15 cellular contexts compared by ENCODE assay signal in the genomic region with DNA sequence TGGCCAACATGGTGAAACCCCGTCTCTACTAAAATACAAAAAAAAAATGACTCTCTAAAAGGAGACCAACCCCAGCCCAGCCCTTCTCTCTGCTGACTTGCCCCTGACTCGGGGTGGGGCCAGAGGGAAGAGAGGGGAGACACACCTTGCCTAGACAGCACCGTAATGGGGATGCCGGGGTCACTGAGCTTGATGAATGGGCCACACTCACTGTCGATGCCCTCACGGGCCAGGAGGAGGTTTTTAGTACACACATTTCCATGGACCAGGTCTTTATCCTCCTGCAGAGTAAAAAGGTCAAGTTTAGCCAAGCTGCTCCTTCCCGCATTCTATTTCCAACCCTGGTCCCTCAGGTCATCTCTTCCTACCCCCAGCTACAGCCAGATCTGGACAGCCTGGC.
"Had no signal": no experiment of that assay in that cellular context is flagged by ENCODE, and none has a peak within 500 bp of the region (broad histone marks: within the 10 kb centered on the region; RNA-seq: fewer than 3 reads in every experiment).

No MANE protein-coding gene starts in this region.

- H3K4me3 Mint-ChIP-seq: activated CD4-positive, alpha-beta memory T cell treated with anti-CD3 and anti-CD28 coated beads for 36 hours; activated CD4-positive, alpha-beta T cell treated with anti-CD3 and anti-CD28 coated beads for 36 hours; activated T-cell treated with anti-CD3 and anti-CD28 coated beads, Interleukin-2, amount 50 U/mL, for 24 hours; dendritic cell treated with granulocyte-macrophage colony-stimulating factor and Interleukin-4, amounts not matched to agents 40 ng/mL and 50 ng/mL, for 4 days; stimulated activated naive CD8-positive, alpha-beta T cell treated with anti-CD3 and anti-CD28 coated beads, Interleukin-15, Interleukin-2, amounts not matched to agents 100 ng/mL and 50 ng/mL, for 24 hours had no signal

- H3K9me3 Mint-ChIP-seq: activated CD4-positive, alpha-beta memory T cell treated with anti-CD3 and anti-CD28 coated beads for 36 hours; activated T-cell treated with anti-CD3 and anti-CD28 coated beads, Interleukin-2, amount 50 U/mL, for 24 hours; dendritic cell treated with granulocyte-macrophage colony-stimulating factor and Interleukin-4, amounts not matched to agents 40 ng/mL and 50 ng/mL, for 4 days; stimulated activated naive CD8-positive, alpha-beta T cell treated with anti-CD3 and anti-CD28 coated beads, Interleukin-15, Interleukin-2, amounts not matched to agents 100 ng/mL and 50 ng/mL, for 24 hours had no signal

- ATAC-seq: activated CD4-positive, alpha-beta T cell treated with anti-CD3 and anti-CD28 coated beads for 36 hours; left cardiac atrium had no signal

- H3K4me1 ChIP-seq: transverse colon had no signal

- H3K27ac ChIP-seq: suprapubic skin, transverse colon, WERI-Rb-1 had no signal

- H3K27ac Mint-ChIP-seq: activated CD4-positive, alpha-beta T cell treated with anti-CD3 and anti-CD28 coated beads for 36 hours; dendritic cell treated with granulocyte-macrophage colony-stimulating factor and Interleukin-4, amounts not matched to agents 40 ng/mL and 50 ng/mL, for 4 days; stimulated activated naive CD8-positive, alpha-beta T cell treated with anti-CD3 and anti-CD28 coated beads, Interleukin-15, Interleukin-2, amounts not matched to agents 100 ng/mL and 50 ng/mL, for 24 hours had no signal

- H3K9me3 ChIP-seq: suprapubic skin, transverse colon had no signal

- H3K4me3 ChIP-seq: suprapubic skin, transverse colon had no signal

- H3K27me3 ChIP-seq: suprapubic skin, transverse colon had no signal

- H3K27me3 Mint-ChIP-seq: activated CD4-positive, alpha-beta memory T cell treated with anti-CD3 and anti-CD28 coated beads for 36 hours; activated CD4-positive, alpha-beta T cell treated with anti-CD3 and anti-CD28 coated beads for 36 hours; activated T-cell treated with anti-CD3 and anti-CD28 coated beads, Interleukin-2, amount 50 U/mL, for 24 hours; dendritic cell treated with granulocyte-macrophage colony-stimulating factor and Interleukin-4, amounts not matched to agents 40 ng/mL and 50 ng/mL, for 4 days; stimulated activated naive CD8-positive, alpha-beta T cell treated with anti-CD3 and anti-CD28 coated beads, Interleukin-15, Interleukin-2, amounts not matched to agents 100 ng/mL and 50 ng/mL, for 24 hours had no signal

- DNase-seq: activated CD4-positive, alpha-beta memory T cell treated with anti-CD3 and anti-CD28 coated beads for 36 hours; activated CD4-positive, alpha-beta T cell treated with anti-CD3 and anti-CD28 coated beads for 36 hours; activated gamma-delta T cell treated with Interleukin-2 at 50 U/mL for 16 hours; activated T-cell treated with anti-CD3 and anti-CD28 coated beads, Interleukin-2, amount 50 U/mL, for 24 hours; effector CD8-positive, alpha-beta T cell; left cardiac atrium; occipital lobe; posterior cingulate gyrus; retina; SW 1271; transverse colon; WERI-Rb-1 had no signal
